In genomic region chr20:9411833-9412232, GRCh38 we compare ENCODE assay signal across 28 cellular contexts.
"Had no signal": no experiment of that assay in that cellular context is flagged by ENCODE, and none has a peak within 500 bp of the region (broad histone marks: within the 10 kb centered on the region; RNA-seq: fewer than 3 reads in every experiment).

No MANE protein-coding gene starts in this region.

- H3K4me1 ChIP-seq: Peyer's patch had no signal

- H3K9ac ChIP-seq: SK-N-SH had no signal

- H3K27ac ChIP-seq: ascending aorta, cardiac muscle cell, Peyer's patch, SJSA1 had no signal

- H3K4me3 ChIP-seq: ascending aorta, cardiac muscle cell, Peyer's patch, SJSA1 had no signal

- H3K27me3 ChIP-seq: ascending aorta, cardiac muscle cell, Peyer's patch, SJSA1 had no signal

- H3K9me3 ChIP-seq: ascending aorta, Peyer's patch, SJSA1, SK-N-SH had no signal

- H3K36me3 ChIP-seq: ascending aorta, Peyer's patch, SJSA1 had no signal

- DNase-seq: activated CD4-positive, alpha-beta T cell treated with anti-CD3 and anti-CD28 coated beads for 36 hours; activated CD4-positive, alpha-beta T cell treated with anti-CD3 and anti-CD28 coated beads, Interleukin-2, amount 10 ng/mL, durations not matched to agents 7 days and 5 days; activated CD4-positive, alpha-beta T cell treated with anti-CD3 and anti-CD28 coated beads, Interleukin-2, amount 50 U/mL, for 48 hours; activated CD8-positive, alpha-beta T cell treated with anti-CD3 and anti-CD28 coated beads, Interleukin-2, amount 10 ng/mL, durations not matched to agents 7 days and 5 days; activated gamma-delta T cell; activated naive CD4-positive, alpha-beta T cell treated with Interleukin-2 at 50 U/mL for 16 hours; activated naive CD8-positive, alpha-beta T cell treated with anti-CD3 and anti-CD28 coated beads, Interleukin-2, amount 10 ng/mL, durations not matched to agents 7 days and 5 days; activated T-cell treated with anti-CD3 and anti-CD28 coated beads, Interleukin-2, amount 50 U/mL, for 24 hours; amygdala; Karpas-422; NCI-H1048; NCI-H1105 treated with DMSO at 0.1 percent for 48 hours; NCI-H1436 treated with DMSO at 0.1 percent for 48 hours; NCI-H1694 treated with DMSO at 0.1 percent for 48 hours; NCI-H2029; NCI-H510A treated with DMSO at 0.1 percent for 48 hours; NCI-H526 treated with DMSO at 0.1 percent for 48 hours; NCI-H774; NK-92 treated with Interleukin-12 subunit alpha and Interleukin-12 subunit beta, amount 100 ng/mL, for 24 hours; PC-3; Peyer's patch; SHP77 treated with DMSO at 0.1 percent for 48 hours; SK-N-SH had no signal

- ATAC-seq: activated CD4-positive, alpha-beta T cell treated with anti-CD3 and anti-CD28 coated beads for 36 hours; activated CD4-positive, CD25-positive, alpha-beta regulatory T cell treated with anti-CD3 and anti-CD28 coated beads, Interleukin-2, amount 50 U/mL, for 24 hours; activated CD8-positive, alpha-beta T cell treated with anti-CD3 and anti-CD28 coated beads, Interleukin-2, amount 10 ng/mL, durations not matched to agents 7 days and 5 days; PC-3; WTC11 had no signal

- H3K4me2 ChIP-seq: SK-N-SH had no signal
